Comparison of ENCODE assay signal across 2 cellular contexts in the genomic region with DNA sequence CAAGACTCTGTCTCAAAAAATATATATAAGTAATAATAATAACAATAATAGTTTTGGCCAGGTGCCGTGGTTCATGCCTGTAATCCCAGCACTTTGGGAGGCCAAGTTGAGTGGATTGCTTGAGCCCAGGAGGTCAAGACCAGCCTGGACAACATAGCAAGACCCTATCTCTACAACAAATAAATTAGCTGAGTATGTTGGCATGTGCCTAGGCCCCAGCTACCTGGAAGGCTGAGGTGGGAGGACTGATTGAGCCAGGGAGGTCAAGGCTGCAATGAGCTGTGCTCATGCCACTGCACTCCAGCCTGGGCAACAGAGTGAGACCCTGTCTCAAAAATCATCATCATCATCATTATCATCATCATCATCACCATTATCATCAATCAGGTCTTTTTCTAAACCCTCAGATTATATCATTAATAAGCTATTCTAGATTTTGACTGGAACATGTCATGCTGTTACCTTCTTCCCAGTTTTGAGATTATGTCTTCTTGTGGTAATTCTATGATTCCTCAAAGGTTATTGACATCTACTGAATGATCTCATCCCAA.
A peak's percentile ranks its signal among the peaks of the same experiment; 100 is the strongest.
TF ChIP-seq lines count a peak whose summit lies in the region.

No MANE protein-coding gene starts in this region.

TF ChIP-seq in HepG2, 621 proteins besides CTCF, POLR2A, EP300 and RAD21:
- TF ChIP-seq ZNF18 (CRISPR knock-in tag; IDR thresholded peaks at IDR 0.05; ENCODE audit: insufficient replicate concordance) (no peak), ZNF121 (CRISPR knock-in tag; IDR thresholded peaks at IDR 0.05) (peak; percentile 84), ZFYVE20 (CRISPR knock-in tag; IDR thresholded peaks at IDR 0.05; ENCODE audit: borderline replicate concordance, low read depth) (no peak), ZNF354B (CRISPR knock-in tag; IDR thresholded peaks at IDR 0.05) (no peak), NR3C1 (CRISPR knock-in tag; IDR thresholded peaks at IDR 0.05) (no peak), HMG20B (CRISPR knock-in tag; conservative IDR thresholded peaks at IDR 0.05) (no peak), CREB1 (IDR thresholded peaks at IDR 0.05) (peak; percentile 55; the same call in 1 of the 2 replicates), CREB1 (CRISPR knock-in tag; IDR thresholded peaks at IDR 0.05) (no peak), ZNF644 (CRISPR knock-in tag; IDR thresholded peaks at IDR 0.05; ENCODE audit: low read depth) (no peak)

TF ChIP-seq in K562, 482 proteins besides CTCF, POLR2A, EP300 and RAD21:
- TF ChIP-seq ZNF668 (CRISPR knock-in tag; IDR thresholded peaks at IDR 0.05) (no peak), ZNF121 (CRISPR knock-in tag; conservative IDR thresholded peaks at IDR 0.05) (peak; percentile 59; the same call in 1 of the 2 replicates)
